ENCODE assay signal across 8 cellular contexts in genomic region chr7:143288836-143289235, GRCh38. TPM values are rescaled to one million over a fixed set of nuclear protein-coding genes. Genes with fewer than 3 reads are reported as not detected.
DNase-seq lines count a peak whose midpoint lies in the region; ATAC-seq lines count a peak whose summit lies in the region.

No MANE protein-coding gene starts in this region.

- peak overlapping the region; percentile 96 for H3K27ac Mint-ChIP-seq in activated T-helper 17 cell treated with anti-CD3 and anti-CD28 coated beads, Interleukin-2, amount 50 U/mL, for 72 hours

- no peaks in the 10 kb centered on the region for H3K9me3 Mint-ChIP-seq in activated T-helper 17 cell treated with anti-CD3 and anti-CD28 coated beads, Interleukin-2, amount 50 U/mL, for 72 hours

- peak overlapping the region; percentile 98 for H3K4me3 Mint-ChIP-seq in activated T-helper 17 cell treated with anti-CD3 and anti-CD28 coated beads, Interleukin-2, amount 50 U/mL, for 72 hours

- H3K4me1 Mint-ChIP-seq in activated T-helper 17 cell treated with anti-CD3 and anti-CD28 coated beads, Interleukin-2, amount 50 U/mL, for 72 hours: peaks cover 24% of the 10 kb centered on the region

- H3K27ac ChIP-seq in substantia nigra (ENCODE audit: low read depth, low read length, poor library complexity, severe bottlenecking): peak overlapping the region; percentile 80

- DNase-seq in AG20443 (ENCODE audit: low spot score) (peak; percentile 42), iris pigment epithelial cell (ENCODE audit: low read depth) (peak; percentile 29), substantia nigra (lab: John Stamatoyannopoulos, UW) (no peak), COR-L47 (lab: John Stamatoyannopoulos, UW) (no peak)

- no peaks in the 10 kb centered on the region for H3K27me3 Mint-ChIP-seq in activated T-helper 17 cell treated with anti-CD3 and anti-CD28 coated beads, Interleukin-2, amount 50 U/mL, for 72 hours

- ATAC-seq in GM21723 (IDR thresholded peaks at IDR 0.05; ENCODE audit: unreplicated experiment) (peak; percentile 0), GM21528 (IDR thresholded peaks at IDR 0.05; ENCODE audit: low FRiP score, unreplicated experiment) (no peak), HG03135 (IDR thresholded peaks at IDR 0.05; ENCODE audit: unreplicated experiment) (no peak)
- no peak for ATAC-seq in activated T-helper 17 cell treated with anti-CD3 and anti-CD28 coated beads, Interleukin-2, amount 50 U/mL, for 72 hours (replicated peaks)

- peaks cover 54% of the 10 kb centered on the region for H3K36me3 Mint-ChIP-seq in activated T-helper 17 cell treated with anti-CD3 and anti-CD28 coated beads, Interleukin-2, amount 50 U/mL, for 72 hours (ENCODE audit: low read depth)

RNA-seq across cellular contexts. Expression of gene CASP2, which starts 0.7 kb away (rescaled TPM):
- 100 to 1,000 TPM; 110 to 119 TPM for total RNA-seq in activated T-helper 17 cell treated with anti-CD3 and anti-CD28 coated beads, Interleukin-2, amount 50 U/mL, for 72 hours

RNA-seq across cellular contexts. Expression of gene TMEM139, which starts 4.1 kb away (rescaled TPM):
- total RNA-seq in activated T-helper 17 cell treated with anti-CD3 and anti-CD28 coated beads, Interleukin-2, amount 50 U/mL, for 72 hours: 1 to 10 TPM in 1 of 2 donors, under 1 TPM in 1; 0.86 to 1.9 TPM

RNA-seq across cellular contexts. Expression of gene GSTK1, which starts 25.6 kb away (rescaled TPM):
- total RNA-seq in activated T-helper 17 cell treated with anti-CD3 and anti-CD28 coated beads, Interleukin-2, amount 50 U/mL, for 72 hours: 100 to 1,000 TPM; 214 to 269 TPM

RNA-seq across cellular contexts. Expression of gene CLCN1, which starts 27.1 kb away (rescaled TPM):
- under 1 TPM in 1 of 2 donors, not detected in 1; 0.11 TPM for total RNA-seq in activated T-helper 17 cell treated with anti-CD3 and anti-CD28 coated beads, Interleukin-2, amount 50 U/mL, for 72 hours

Comparison
In these comparisons a context has a peak if more than half of its experiments do, and no peak if none do; other contexts are left out.
1. DNase-seq: peak in AG20443 (single experiment) and iris pigment epithelial cell (single experiment); none in substantia nigra (0 of 49) and COR-L47 (single experiment).